17 cellular contexts compared by ENCODE assay signal in the genomic region with DNA sequence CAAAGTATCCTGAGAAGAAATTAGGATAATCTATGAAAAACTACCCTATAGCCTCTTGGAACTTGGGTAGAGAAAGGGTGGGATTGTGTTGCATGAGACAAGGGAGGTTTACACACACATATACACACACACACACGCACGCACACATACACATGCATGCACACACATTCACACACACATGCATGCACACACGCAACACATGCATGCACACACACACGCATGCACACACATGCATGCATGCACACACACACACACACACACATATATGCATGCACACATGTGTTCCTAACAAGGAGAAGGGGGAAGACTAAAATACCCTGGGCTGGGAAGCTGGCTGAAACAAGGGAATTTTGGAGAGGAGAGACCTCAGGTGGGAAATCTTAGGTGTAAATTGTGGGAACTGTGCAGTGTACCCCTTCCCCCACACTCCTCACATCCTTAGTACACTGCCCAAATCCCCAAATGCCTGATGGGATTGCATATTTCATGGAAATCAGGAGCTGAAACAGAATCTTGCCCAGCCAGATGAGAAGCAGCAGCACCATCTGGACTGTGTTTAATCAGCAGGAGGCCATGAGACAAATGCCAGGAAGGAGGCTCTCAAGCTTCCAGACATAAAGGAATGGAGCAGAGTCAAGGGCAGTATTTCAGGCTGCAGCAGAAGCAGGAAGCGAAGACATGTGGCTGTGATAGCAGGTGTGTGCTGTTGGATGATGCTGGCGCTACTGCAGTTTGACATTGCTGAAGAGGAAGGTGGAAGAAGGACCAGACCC. TPM values are rescaled to one million over a fixed set of nuclear protein-coding genes. Genes with fewer than 3 reads are reported as not detected.
DNase-seq lines count a peak whose midpoint lies in the region; ATAC-seq and TF ChIP-seq lines count a peak whose summit lies in the region.
"Had no signal": no experiment of that assay in that cellular context is flagged by ENCODE, and none has a peak within 500 bp of the region (broad histone marks: within the 10 kb centered on the region; RNA-seq: fewer than 3 reads in every experiment).

No MANE protein-coding gene starts in this region.

- no peaks in the 10 kb centered on the region for H3K36me3 ChIP-seq in cardiac muscle cell
- H3K36me3 ChIP-seq in left lung: no peaks in the 10 kb centered on the region
- H3K36me3 ChIP-seq: HAP-1, heart right ventricle, tibial artery had no signal

- no peak for ATAC-seq in activated CD4-positive, alpha-beta T cell treated with anti-CD3 and anti-CD28 coated beads for 36 hours
- ATAC-seq in left lung: no peak
- ATAC-seq: heart right ventricle, left ventricle myocardium superior had no signal

- peaks cover 1% of the 10 kb centered on the region for H3K27me3 Mint-ChIP-seq in dendritic cell treated with granulocyte-macrophage colony-stimulating factor and Interleukin-4, amounts not matched to agents 40 ng/mL and 50 ng/mL, for 4 days
- no peaks in the 10 kb centered on the region for H3K27me3 Mint-ChIP-seq in activated CD4-positive, alpha-beta T cell treated with anti-CD3 and anti-CD28 coated beads for 36 hours

- H3K27me3 ChIP-seq in cardiac muscle cell (no peaks in the 10 kb centered on the region), left lung (no peaks in the 10 kb centered on the region)

- H3K4me1 ChIP-seq in cardiac muscle cell (ENCODE audit: low read depth) (peaks cover 3% of the 10 kb centered on the region), left lung (no peaks in the 10 kb centered on the region)
- H3K4me1 ChIP-seq: HAP-1, tibial artery had no signal

- POLR2A ChIA-PET in activated CD4-positive, alpha-beta T cell treated with anti-CD3 and anti-CD28 coated beads for 36 hours (lab: Charles Lee): no interaction called here

- no peaks in the 10 kb centered on the region for H3K36me3 Mint-ChIP-seq in dendritic cell treated with granulocyte-macrophage colony-stimulating factor and Interleukin-4, amounts not matched to agents 40 ng/mL and 50 ng/mL, for 4 days (ENCODE audit: low read depth)
- no peaks in the 10 kb centered on the region for H3K36me3 Mint-ChIP-seq in activated CD4-positive, alpha-beta T cell treated with anti-CD3 and anti-CD28 coated beads for 36 hours (ENCODE audit: low read depth)

- intact Hi-C loops in cardiac septum (cut with DNase I): no loop called here
- intact Hi-C loops in dendritic cell treated with granulocyte-macrophage colony-stimulating factor and Interleukin-4, amounts not matched to agents 40 ng/mL and 50 ng/mL, for 4 days (cut with micrococcal nuclease): loop anchor here (10.0 kb wide), 1 partner anchor 83 kb away; a partner anchor contains a TSS
- intact Hi-C loops in activated CD4-positive, alpha-beta T cell treated with anti-CD3 and anti-CD28 coated beads for 36 hours (cut with DNase I, micrococcal nuclease): no loop called here
- intact Hi-C loops in left lung (cut with DNase I): no loop called here

- H3K9me3 ChIP-seq in cardiac muscle cell (ENCODE audit: low read depth) (no peaks in the 10 kb centered on the region), left lung (no peaks in the 10 kb centered on the region)
- H3K9me3 ChIP-seq: HAP-1, heart right ventricle, tibial artery had no signal

- CTCF ChIA-PET in activated CD4-positive, alpha-beta T cell treated with anti-CD3 and anti-CD28 coated beads for 36 hours (lab: Charles Lee): interaction anchor here (0.6 kb wide), 1 partner anchor 9 kb away, joined by 3 read pairs; no protein-coding TSS in a partner anchor

- no peaks in the 10 kb centered on the region for H3K9me3 Mint-ChIP-seq in dendritic cell treated with granulocyte-macrophage colony-stimulating factor and Interleukin-4, amounts not matched to agents 40 ng/mL and 50 ng/mL, for 4 days
- H3K9me3 Mint-ChIP-seq in activated CD4-positive, alpha-beta T cell treated with anti-CD3 and anti-CD28 coated beads for 36 hours (ENCODE audit: low read depth): no peaks in the 10 kb centered on the region
- H3K9me3 Mint-ChIP-seq: activated T-helper 2 cell treated with anti-CD3 and anti-CD28 coated beads, Interferon-gamma antibody, Interleukin-2, Interleukin-4, amounts not matched to agents 10 μg/mL and 5 μg/mL and 100 μg/mL, durations not matched to agents 14 hours and 24 hours and 36 hours had no signal

- peaks cover 34% of the 10 kb centered on the region for H3K4me1 Mint-ChIP-seq in dendritic cell treated with granulocyte-macrophage colony-stimulating factor and Interleukin-4, amounts not matched to agents 40 ng/mL and 50 ng/mL, for 4 days (ENCODE audit: low read depth)
- peaks cover 2% of the 10 kb centered on the region for H3K4me1 Mint-ChIP-seq in activated CD4-positive, alpha-beta T cell treated with anti-CD3 and anti-CD28 coated beads for 36 hours

- no peak overlapping the region for H3K4me3 Mint-ChIP-seq in dendritic cell treated with granulocyte-macrophage colony-stimulating factor and Interleukin-4, amounts not matched to agents 40 ng/mL and 50 ng/mL, for 4 days
- no peak overlapping the region for H3K4me3 Mint-ChIP-seq in activated CD4-positive, alpha-beta T cell treated with anti-CD3 and anti-CD28 coated beads for 36 hours

- TF ChIP-seq CTCF in cardiac muscle cell (IDR thresholded peaks at IDR 0.05; ENCODE audit: low read depth, low read length) (no peak), left lung (IDR thresholded peaks at IDR 0.05) (no peak)

- H3K4me3 ChIP-seq in cardiac muscle cell (no peak overlapping the region), left lung (no peak overlapping the region)
- H3K4me3 ChIP-seq: HAP-1, heart right ventricle, smooth muscle cell, tibial artery had no signal

- DNase-seq in cardiac muscle cell (ENCODE audit: low read depth in 1 of 2, low spot score in 1 of 2) (peak; percentile 21 to 24), cardiac septum (ENCODE audit: low spot score) (no peak), NCI-H345 treated with DMSO at 0.1 percent for 48 hours (lab: John Stamatoyannopoulos, UW; ENCODE audit: unreplicated experiment) (peak; percentile 39), occipital lobe (lab: John Stamatoyannopoulos, UW) (no peak), left lung (no peak)
- no peak for DNase-seq in activated CD4-positive, alpha-beta T cell treated with anti-CD3 and anti-CD28 coated beads for 36 hours
- DNase-seq in stimulated activated naive CD4-positive, alpha-beta T cell (lab: John Stamatoyannopoulos, UW): no peak
- DNase-seq: activated CD4-positive, alpha-beta T cell treated with anti-CD3 and anti-CD28 coated beads, Interleukin-2, amount 50 U/mL, for 4 hours; DND-41; heart right ventricle; left ventricle myocardium superior; MV-4-11; tibial artery had no signal

- H3K27ac ChIP-seq in cardiac muscle cell (no peak overlapping the region), left lung (no peak overlapping the region)
- H3K27ac ChIP-seq: heart right ventricle, tibial artery had no signal

- H3K27ac Mint-ChIP-seq in dendritic cell treated with granulocyte-macrophage colony-stimulating factor and Interleukin-4, amounts not matched to agents 40 ng/mL and 50 ng/mL, for 4 days: peak overlapping the region; percentile 1
- no peak overlapping the region for H3K27ac Mint-ChIP-seq in activated CD4-positive, alpha-beta T cell treated with anti-CD3 and anti-CD28 coated beads for 36 hours
- H3K27ac Mint-ChIP-seq: activated T-helper 2 cell treated with anti-CD3 and anti-CD28 coated beads, Interferon-gamma antibody, Interleukin-2, Interleukin-4, amounts not matched to agents 10 μg/mL and 5 μg/mL and 100 μg/mL, durations not matched to agents 14 hours and 24 hours and 36 hours had no signal

RNA-seq across cellular contexts. Expression of a gene that starts 14.6 kb away (rescaled TPM):
- total RNA-seq in cardiac muscle cell: 12.8 and 13.1 TPM in 2 replicates
- 24.1 and 24.5 TPM in 2 replicates for polyA plus RNA-seq in cardiac muscle cell
- 6.9 TPM for total RNA-seq in cardiac septum
- 14.5 TPM for total RNA-seq in occipital lobe
- 10 to 100 TPM; 70.0 to 79.8 TPM for total RNA-seq in activated CD4-positive, alpha-beta T cell treated with anti-CD3 and anti-CD28 coated beads for 36 hours
- 10 to 100 TPM; 15.0 to 22.7 TPM for total RNA-seq in left lung

Comparison
In these comparisons a context has a peak if more than half of its experiments do, and no peak if none do; other contexts are left out.
1. DNase-seq: peak in cardiac muscle cell (2 of 2) and NCI-H345 treated with DMSO at 0.1 percent for 48 hours (single experiment); none in cardiac septum (single experiment), occipital lobe (single experiment), activated CD4-positive, alpha-beta T cell treated with anti-CD3 and anti-CD28 coated beads for 36 hours (single experiment), stimulated activated naive CD4-positive, alpha-beta T cell (0 of 6) and left lung (0 of 2).